In the genomic region with DNA sequence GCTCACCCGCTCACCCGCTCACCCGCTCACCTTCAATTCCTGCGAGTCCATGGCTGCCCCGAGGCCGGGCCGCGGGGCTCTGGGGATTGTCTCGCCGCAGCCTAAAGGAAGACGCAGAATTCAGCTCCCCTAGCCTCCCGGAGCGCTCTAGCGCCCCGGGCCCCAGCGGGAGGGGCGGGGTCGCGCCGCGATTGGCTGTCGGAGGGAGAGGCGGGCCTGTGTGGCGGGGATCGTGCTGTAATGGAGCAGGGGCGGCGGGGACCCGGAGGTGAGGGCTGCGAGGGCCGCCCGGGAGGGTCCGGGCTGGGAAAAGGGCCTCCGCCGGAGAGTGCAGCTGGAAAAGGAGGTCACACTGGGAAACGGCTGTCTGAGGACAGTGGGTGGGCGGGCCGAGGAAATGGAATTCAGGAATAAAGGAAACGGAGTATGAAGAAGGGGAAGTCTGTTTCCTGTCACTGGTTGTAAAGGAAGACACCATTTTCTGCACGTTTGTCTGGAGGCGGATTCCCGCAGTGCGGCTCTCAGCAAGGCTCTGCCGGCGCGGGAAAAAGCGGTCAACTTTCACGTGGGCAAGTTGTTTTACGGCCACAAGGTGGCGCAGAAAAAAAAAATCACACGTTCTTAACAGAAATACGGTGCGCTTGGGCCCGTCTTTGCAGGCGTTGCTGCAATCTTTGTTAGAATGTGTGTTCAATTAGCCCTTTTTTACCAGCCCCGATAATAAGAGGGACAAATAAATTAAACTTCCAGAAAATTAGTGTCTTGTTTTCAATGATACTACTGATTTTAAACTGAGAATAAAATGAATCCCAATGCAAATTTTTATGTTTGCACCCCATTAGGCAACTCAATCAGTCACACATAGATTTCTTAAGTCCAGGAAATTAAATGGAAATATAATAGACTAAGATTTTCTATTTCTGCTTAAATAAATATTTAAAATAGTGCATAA, we compare ENCODE assay signal across 8 cellular contexts. TPM values are rescaled to one million over a fixed set of nuclear protein-coding genes. Genes with fewer than 3 reads are reported as not detected.
DNase-seq lines count a peak whose midpoint lies in the region; ATAC-seq, FAIRE-seq and TF ChIP-seq lines count a peak whose summit lies in the region.

TTC21B (minus strand) TSS at position 122 of the 952 bp plus-strand sequence; CDS start at position 51, 71 bp downstream.

- no peak within 1 kb of the TSS for H3K4me3 Mint-ChIP-seq in natural killer cell treated with Interleukin-12 subunit alpha and Interleukin-12 subunit beta and Interleukin-15 and Interleukin-18, amount 100 ng/mL, for 72 hours

- H3K36me3 ChIP-seq in ES-I3 (ENCODE audit: insufficient read depth, low read length) (no peaks in the 10 kb centered on the region), Loucy (ENCODE audit: insufficient read depth, low read length) (no peaks in the 10 kb centered on the region)

- H3K27me3 Mint-ChIP-seq in natural killer cell treated with Interleukin-12 subunit alpha and Interleukin-12 subunit beta and Interleukin-15 and Interleukin-18, amount 100 ng/mL, for 72 hours = no peaks in the 10 kb centered on the region

- no peak within 1 kb of the TSS for H3K27ac Mint-ChIP-seq in natural killer cell treated with Interleukin-12 subunit alpha and Interleukin-12 subunit beta and Interleukin-15 and Interleukin-18, amount 100 ng/mL, for 72 hours

- H4K20me1 ChIP-seq in Loucy (ENCODE audit: insufficient read depth, low read length, poor library complexity, severe bottlenecking) = peaks cover 28% of the 10 kb centered on the region

- H3K27me3 ChIP-seq in Loucy (ENCODE audit: insufficient read depth, low read length, poor library complexity, severe bottlenecking) = no peaks in the 10 kb centered on the region

- peak; percentile 93 for FAIRE-seq in H54 (lab: Jason Lieb, UNC)

- H3K4me3 ChIP-seq in Loucy (ENCODE audit: low read length, poor library complexity, severe bottlenecking) = peak within 1 kb of the TSS; percentile 93
- peak within 1 kb of the TSS; percentile 61 for H3K4me3 ChIP-seq in fibroblast of pulmonary artery (replicated peaks; ENCODE audit: low read depth, low read length)

- H3K79me2 ChIP-seq in Loucy (ENCODE audit: insufficient read depth, low read length) = peaks cover 45% of the 10 kb centered on the region

- peak within 1 kb of the TSS; percentile 90 for H2AFZ ChIP-seq in Loucy (ENCODE audit: low read length)

- ATAC-seq in natural killer cell treated with Interleukin-12 subunit alpha and Interleukin-12 subunit beta and Interleukin-15 and Interleukin-18, amount 100 ng/mL, for 72 hours = peak; percentile 99
- ATAC-seq in stimulated activated naive CD8-positive, alpha-beta T cell treated with anti-CD3 and anti-CD28 coated beads, Interleukin-15, Interleukin-2, amounts not matched to agents 100 U/mL and 50 U/mL, for 24 hours = peak; percentile 99

- no peaks in the 10 kb centered on the region for H3K36me3 Mint-ChIP-seq in natural killer cell treated with Interleukin-12 subunit alpha and Interleukin-12 subunit beta and Interleukin-15 and Interleukin-18, amount 100 ng/mL, for 72 hours

- peaks cover 5 to 9% of the 10 kb centered on the region in 2 donors for H3K4me1 Mint-ChIP-seq in natural killer cell treated with Interleukin-12 subunit alpha and Interleukin-12 subunit beta and Interleukin-15 and Interleukin-18, amount 100 ng/mL, for 72 hours (ENCODE audit: low read depth in 2 of 2)

- no peaks in the 10 kb centered on the region for H3K9me3 Mint-ChIP-seq in natural killer cell treated with Interleukin-12 subunit alpha and Interleukin-12 subunit beta and Interleukin-15 and Interleukin-18, amount 100 ng/mL, for 72 hours

- peaks cover 11% of the 10 kb centered on the region for H3K4me1 ChIP-seq in ES-I3 (ENCODE audit: insufficient read depth, low read length)
- H3K4me1 ChIP-seq in Loucy (ENCODE audit: insufficient read depth, low read length, poor library complexity, severe bottlenecking) = peaks cover 45% of the 10 kb centered on the region

- peak within 1 kb of the TSS; percentile 86 for H3K4me2 ChIP-seq in Loucy (ENCODE audit: low read depth, low read length, poor library complexity, severe bottlenecking)

- no peaks in the 10 kb centered on the region for H3F3A ChIP-seq in Loucy (ENCODE audit: low read depth)

- TF ChIP-seq POLR2A in H54 (IDR thresholded peaks at IDR 0.05; ENCODE audit: low read depth, low read length) = peak; percentile 62
- TF ChIP-seq POLR2A in Raji (IDR thresholded peaks at IDR 0.05; ENCODE audit: insufficient read depth, low read depth, low read length) = peak; percentile 68

- H3K9me2 ChIP-seq in Loucy (replicated peaks; ENCODE audit: low read depth, low read length) = no peaks in the 10 kb centered on the region

- peak; percentile 75 for DNase-seq in H54 (ENCODE audit: insufficient read length, low spot score)
- DNase-seq in activated T-helper 9 cell treated with anti-CD3 and anti-CD28 coated beads, Interleukin-2, amount 50 U/mL, for 16 hours (ENCODE audit: low read depth) = peak; percentile 91
- peak; percentile 97 for DNase-seq in fibroblast of pulmonary artery (ENCODE audit: low read depth)
- peak; percentile 95 for DNase-seq in natural killer cell treated with Interleukin-12 subunit alpha and Interleukin-12 subunit beta and Interleukin-15 and Interleukin-18, amount 100 ng/mL, for 72 hours (ENCODE audit: low spot score)
- DNase-seq in stimulated activated naive CD8-positive, alpha-beta T cell treated with anti-CD3 and anti-CD28 coated beads, Interleukin-15, Interleukin-2, amounts not matched to agents 100 U/mL and 50 U/mL, for 24 hours = peak; percentile 94

- H3K9ac ChIP-seq in ES-I3 (ENCODE audit: low read depth, low read length) (peak within 1 kb of the TSS; percentile 94), Loucy (ENCODE audit: low read depth, low read length, poor library complexity, severe bottlenecking) (peak within 1 kb of the TSS; percentile 94)

- TF ChIP-seq CTCF in Loucy (conservative IDR thresholded peaks at IDR 0.05; ENCODE audit: low read length) (peak; percentile 79), fibroblast of pulmonary artery (IDR thresholded peaks at IDR 0.05; ENCODE audit: low read length, missing control alignments) (peak; percentile 64)

- H3K9me3 ChIP-seq in ES-I3 (ENCODE audit: control insufficient read depth, insufficient read depth, low read length) = no peaks in the 10 kb centered on the region
- no peaks in the 10 kb centered on the region for H3K9me3 ChIP-seq in Loucy (ENCODE audit: insufficient read depth, low read depth, low read length)

RNA-seq across cellular contexts. Expression of gene TTC21B, which starts in this region (rescaled TPM):
- total RNA-seq in natural killer cell treated with Interleukin-12 subunit alpha and Interleukin-12 subunit beta and Interleukin-15 and Interleukin-18, amount 100 ng/mL, for 72 hours = 10 to 100 TPM; 19.5 to 35.7 TPM

Comparison
In these comparisons a context has a peak if more than half of its experiments do, and no peak if none do; other contexts are left out.
1. Peak in every context shown above with its lines: DNase-seq, ATAC-seq and H3K4me3 ChIP-seq.